In genomic region chr1:86503477-86504129, GRCh38 we compare ENCODE assay signal across 11 cellular contexts. TPM values are rescaled to one million over a fixed set of nuclear protein-coding genes. Genes with fewer than 3 reads are reported as not detected.
A peak's percentile ranks its signal among the peaks of the same experiment; 100 is the strongest.
DNase-seq lines count a peak whose midpoint lies in the region; ATAC-seq and TF ChIP-seq lines count a peak whose summit lies in the region.
"Had no signal": no experiment of that assay in that cellular context is flagged by ENCODE, and none has a peak within 500 bp of the region (broad histone marks: within the 10 kb centered on the region; RNA-seq: fewer than 3 reads in every experiment).

No MANE protein-coding gene starts in this region.

- peak overlapping the region in 4 of 5 donors; percentile 44 to 80 (median 55) for H3K4me3 Mint-ChIP-seq in immature natural killer cell

- no peaks in the 10 kb centered on the region for H3K9me3 Mint-ChIP-seq in immature natural killer cell

- peaks cover 14% of the 10 kb centered on the region for H3F3A ChIP-seq in smooth muscle cell (ENCODE audit: low read depth)

- H3K9ac ChIP-seq in smooth muscle cell (ENCODE audit: low read depth), result peak overlapping the region; percentile 7
- H3K9ac ChIP-seq: KMS-11 had no signal

- TF ChIP-seq CTCF in smooth muscle cell (IDR thresholded peaks at IDR 0.05; ENCODE audit: borderline replicate concordance, insufficient read depth, poor library complexity, severe bottlenecking), result no peak

- WGBS in smooth muscle cell (ENCODE audit: low lambda C conversion rate), result 9% methylated on average over 17 of the region's 17 CpGs

- no peaks in the 10 kb centered on the region for H3K36me3 Mint-ChIP-seq in immature natural killer cell

- H3K27me3 ChIP-seq in MG63, result no peaks in the 10 kb centered on the region
- no peaks in the 10 kb centered on the region for H3K27me3 ChIP-seq in smooth muscle cell (ENCODE audit: low read depth)

- peak; percentile 9 for DNase-seq in MG63
- peak; percentile 2 for DNase-seq in astrocyte of the hippocampus (ENCODE audit: low read depth, low spot score)
- no peak for DNase-seq in immature natural killer cell
- no peak for DNase-seq in smooth muscle cell (lab: John Stamatoyannopoulos, UW; ENCODE audit: unreplicated experiment)
- no peak for DNase-seq in H4 (ENCODE audit: low spot score)
- DNase-seq in NCI-H510A (lab: John Stamatoyannopoulos, UW), result no peak
- DNase-seq: activated CD8-positive, alpha-beta memory T cell treated with anti-CD3 and anti-CD28 coated beads, Interleukin-2, amount 50 U/mL, for 48 hours had no signal

- H3K36me3 ChIP-seq in MG63, result no peaks in the 10 kb centered on the region
- H3K36me3 ChIP-seq in smooth muscle cell (ENCODE audit: low read depth), result no peaks in the 10 kb centered on the region

- no peak overlapping the region for H3K27ac Mint-ChIP-seq in immature natural killer cell

- H3K4me3 ChIP-seq in MG63, result no peak overlapping the region
- H3K4me3 ChIP-seq in smooth muscle cell, result peak overlapping the region; percentile 49

- ATAC-seq in GM21786 (IDR thresholded peaks at IDR 0.05; ENCODE audit: unreplicated experiment), result no peak
- ATAC-seq in HG03135 (IDR thresholded peaks at IDR 0.05; ENCODE audit: unreplicated experiment), result no peak

- no peaks in the 10 kb centered on the region for H4K20me1 ChIP-seq in smooth muscle cell (ENCODE audit: low read depth)

- no peaks in the 10 kb centered on the region for H3K9me3 ChIP-seq in MG63
- no peaks in the 10 kb centered on the region for H3K9me3 ChIP-seq in smooth muscle cell (replicated peaks; ENCODE audit: low read depth)

- H3K4me2 ChIP-seq in smooth muscle cell, result peak overlapping the region; percentile 90
- H3K4me2 ChIP-seq: KMS-11 had no signal

- H3K4me1 Mint-ChIP-seq in immature natural killer cell, result peaks cover 15 to 26% of the 10 kb centered on the region in 2 donors

- peak overlapping the region; percentile 59 for H3K27ac ChIP-seq in smooth muscle cell (ENCODE audit: low read depth)
- H3K27ac ChIP-seq: KMS-11 had no signal

- H3K27me3 Mint-ChIP-seq in immature natural killer cell (ENCODE audit: low read depth in 3 of 3), result peaks cover 3 to 9% (median 3%) of the 10 kb centered on the region in 3 donors

- no peaks in the 10 kb centered on the region for H3K79me2 ChIP-seq in smooth muscle cell (ENCODE audit: low read depth)

- peak overlapping the region; percentile 84 for H2AFZ ChIP-seq in smooth muscle cell (ENCODE audit: low read depth)

- H3K4me1 ChIP-seq in smooth muscle cell (ENCODE audit: low read depth), result peaks cover 22% of the 10 kb centered on the region

RNA-seq across cellular contexts. Expression of gene CLCA1, which starts 34.9 kb away (rescaled TPM):
- not detected in 2 replicates for total RNA-seq in MG63 (2014; rRNA removed; shearing (Covaris generic); ENCODE audit: low replicate concordance)
- polyA plus RNA-seq in immature natural killer cell (not detected), smooth muscle cell (not detected in 2 replicates)
- total RNA-seq in smooth muscle cell, result not detected in 2 replicates
- not detected in 2 replicates for total RNA-seq in H4 (2014; rRNA removed; shearing (Covaris generic))
- total RNA-seq: mononuclear cell had no signal

RNA-seq across cellular contexts. Expression of gene CLCA4, which starts 43.3 kb away (rescaled TPM):
- not detected in 2 replicates for total RNA-seq in MG63 (2014; rRNA removed; shearing (Covaris generic); ENCODE audit: low replicate concordance)
- not detected for polyA plus RNA-seq in immature natural killer cell
- total RNA-seq in smooth muscle cell, result not detected in 2 replicates
- not detected in 2 replicates for polyA plus RNA-seq in smooth muscle cell
- not detected in 2 replicates for total RNA-seq in H4 (2014; rRNA removed; shearing (Covaris generic))
- total RNA-seq: mononuclear cell had no signal

Comparison
In these comparisons a context has a peak if more than half of its experiments do, and no peak if none do; other contexts are left out.
1. DNase-seq: peak in MG63 (single experiment) and astrocyte of the hippocampus (single experiment); none in immature natural killer cell (0 of 3), smooth muscle cell (single experiment), H4 (single experiment) and NCI-H510A (single experiment).